Comparison of ENCODE assay signal across 2 cellular contexts in genomic region chr19:56508282-56508778, GRCh38.
TF ChIP-seq lines count a peak whose summit lies in the region.

No MANE protein-coding gene starts in this region.

TF ChIP-seq in IMR-90, 13 proteins besides CTCF, POLR2A, EP300 and RAD21:
- no peak for TF ChIP-seq RFX5 (IDR thresholded peaks at IDR 0.05; ENCODE audit: low read depth, low read length)
- no peak for TF ChIP-seq FOS (IDR thresholded peaks at IDR 0.05; ENCODE audit: low read depth, low read length)
- TF ChIP-seq MXI1 (IDR thresholded peaks at IDR 0.05; ENCODE audit: borderline replicate concordance, low read depth, low read length): no peak
- no peak for TF ChIP-seq USF2 (IDR thresholded peaks at IDR 0.05; ENCODE audit: low read depth, low read length)
- TF ChIP-seq BHLHE40 (IDR thresholded peaks at IDR 0.05; ENCODE audit: low read depth, low read length): no peak
- TF ChIP-seq NFE2L2 (IDR thresholded peaks at IDR 0.05; ENCODE audit: low read depth, low read length): no peak
- no peak for TF ChIP-seq MAFK (IDR thresholded peaks at IDR 0.05; ENCODE audit: low read depth, low read length)
- no peak for TF ChIP-seq RCOR1 (IDR thresholded peaks at IDR 0.05; ENCODE audit: insufficient replicate concordance, low read length)
- no peak for TF ChIP-seq ELK1 (IDR thresholded peaks at IDR 0.05; ENCODE audit: borderline replicate concordance, low read depth, low read length)
- TF ChIP-seq SMC3 (IDR thresholded peaks at IDR 0.05; ENCODE audit: low read depth, low read length): no peak
- TF ChIP-seq CHD1 (IDR thresholded peaks at IDR 0.05; ENCODE audit: low read depth, low read length): no peak
- no peak for TF ChIP-seq CEBPB (IDR thresholded peaks at IDR 0.05; ENCODE audit: low read depth, low read length)
- no peak for TF ChIP-seq MAZ (IDR thresholded peaks at IDR 0.05; ENCODE audit: borderline replicate concordance, low read depth, low read length)

TF ChIP-seq in GM12891, 5 proteins besides CTCF, POLR2A, EP300 and RAD21:
- TF ChIP-seq POLR2AphosphoS5 (IDR thresholded peaks at IDR 0.05; ENCODE audit: low read depth, low read length) (no peak), POU2F2 (IDR thresholded peaks at IDR 0.05; ENCODE audit: low read depth, low read length) (no peak), TAF1 (IDR thresholded peaks at IDR 0.05; ENCODE audit: low read depth, low read length) (no peak), PAX5 (IDR thresholded peaks at IDR 0.05; ENCODE audit: insufficient read depth, low read length, severe bottlenecking) (no peak), SPI1 (IDR thresholded peaks at IDR 0.05; ENCODE audit: low read depth, low read length) (no peak)
